Comparison of ENCODE assay signal across 27 cellular contexts in genomic region chr12:52314511-52314910, GRCh38. TPM values are rescaled to one million over a fixed set of nuclear protein-coding genes. Genes with fewer than 3 reads are reported as not detected.
DNase-seq lines count a peak whose midpoint lies in the region; ATAC-seq, FAIRE-seq and TF ChIP-seq lines count a peak whose summit lies in the region.
"Had no signal": no experiment of that assay in that cellular context is flagged by ENCODE, and none has a peak within 500 bp of the region (broad histone marks: within the 10 kb centered on the region; RNA-seq: fewer than 3 reads in every experiment).

No MANE protein-coding gene starts in this region.

- H3K9me3 ChIP-seq in HepG2 (ENCODE audit: low read length) (no peaks in the 10 kb centered on the region), right lobe of liver (no peaks in the 10 kb centered on the region)
- H3K9me3 ChIP-seq: A549; BE2C; BLaER1 treated with 17β-estradiol and CSF1 and Interleukin-3, amounts not matched to agents 10 nM and 100 nM had no signal

- CTCF ChIA-PET in HepG2 (lab: Yijun Ruan, JAX; ENCODE audit: low intra/inter-chr PET ratio, low total read pairs): no interaction called here

- intact Hi-C loops in HepG2 (cut with micrococcal nuclease; ENCODE audit: unreplicated experiment) (no loop called here), right lobe of liver (cut with DNase I) (no loop called here)
- intact Hi-C loops in activated T-helper 2 cell treated with anti-CD3 and anti-CD28 coated beads, Interferon-gamma antibody, Interleukin-2, Interleukin-4, amounts not matched to agents 10 μg/mL and 5 μg/mL and 100 μg/mL, durations not matched to agents 14 hours and 24 hours and 36 hours (cut with micrococcal nuclease): no loop called here

- H3K27ac ChIP-seq in HepG2 (ENCODE audit: extremely low read length, insufficient read depth, low read length): no peak overlapping the region
- H3K27ac ChIP-seq in right lobe of liver: no peak overlapping the region
- no peak overlapping the region for H3K27ac ChIP-seq in coronary artery
- H3K27ac ChIP-seq: BLaER1 treated with 17β-estradiol and CSF1 and Interleukin-3, amounts not matched to agents 10 nM and 100 nM had no signal

- H3K4me3 Mint-ChIP-seq in activated T-helper 2 cell treated with anti-CD3 and anti-CD28 coated beads, Interferon-gamma antibody, Interleukin-2, Interleukin-4, amounts not matched to agents 10 μg/mL and 5 μg/mL and 100 μg/mL, durations not matched to agents 14 hours and 24 hours and 36 hours (ENCODE audit: low read depth): no peak overlapping the region
- H3K4me3 Mint-ChIP-seq: CD14-positive monocyte; CD4-positive, alpha-beta T cell; CD8-positive, alpha-beta memory T cell had no signal

- H3K36me3 Mint-ChIP-seq in activated T-helper 2 cell treated with anti-CD3 and anti-CD28 coated beads, Interferon-gamma antibody, Interleukin-2, Interleukin-4, amounts not matched to agents 10 μg/mL and 5 μg/mL and 100 μg/mL, durations not matched to agents 14 hours and 24 hours and 36 hours (ENCODE audit: low read depth): no peaks in the 10 kb centered on the region
- H3K36me3 Mint-ChIP-seq: CD14-positive monocyte; CD8-positive, alpha-beta memory T cell had no signal

- no peak for TF ChIP-seq RAD21 in HepG2 (CRISPR knock-in tag; IDR thresholded peaks at IDR 0.05)

- no peaks in the 10 kb centered on the region for H3K36me3 ChIP-seq in HepG2 (replicated peaks in 1 of 2; ENCODE audit: control insufficient read depth in 1 of 2, insufficient read depth in 2 of 2, low read length in 2 of 2)
- no peaks in the 10 kb centered on the region for H3K36me3 ChIP-seq in right lobe of liver
- H3K36me3 ChIP-seq: BE2C; BLaER1 treated with 17β-estradiol and CSF1 and Interleukin-3, amounts not matched to agents 10 nM and 100 nM had no signal

- ATAC-seq in HepG2 (peak; percentile 28; the same call in 1 of the 3 replicates), right lobe of liver (no peak), GM21717 (IDR thresholded peaks at IDR 0.05; ENCODE audit: unreplicated experiment) (no peak)
- ATAC-seq: A549 had no signal

- no peak overlapping the region for H3K4me2 ChIP-seq in HepG2 (ENCODE audit: low read depth, low read length)
- H3K4me2 ChIP-seq: A549; BLaER1 treated with 17β-estradiol and CSF1 and Interleukin-3, amounts not matched to agents 10 nM and 100 nM had no signal

- in situ Hi-C loops in HepG2 (cut with HindIII; ENCODE audit: extremely low pct_ligation_motif_present, low pct_unique_long_range_greater_than_20kb): no loop called here

- POLR2A ChIA-PET in HepG2 (lab: Yijun Ruan, JAX): no interaction called here

- H3K4me1 ChIP-seq in HepG2 (ENCODE audit: insufficient read depth, low read length) (peaks cover 10% of the 10 kb centered on the region), right lobe of liver (no peaks in the 10 kb centered on the region)
- H3K4me1 ChIP-seq: BE2C had no signal

- H3K27ac Mint-ChIP-seq in activated T-helper 2 cell treated with anti-CD3 and anti-CD28 coated beads, Interferon-gamma antibody, Interleukin-2, Interleukin-4, amounts not matched to agents 10 μg/mL and 5 μg/mL and 100 μg/mL, durations not matched to agents 14 hours and 24 hours and 36 hours: no peak overlapping the region
- H3K27ac Mint-ChIP-seq: CD14-positive monocyte; CD4-positive, alpha-beta T cell had no signal

- no peaks in the 10 kb centered on the region for H4K20me1 ChIP-seq in HepG2 (ENCODE audit: insufficient read depth, low read length)
- H4K20me1 ChIP-seq: BLaER1 treated with 17β-estradiol and CSF1 and Interleukin-3, amounts not matched to agents 10 nM and 100 nM had no signal

- H3K27me3 ChIP-seq in HepG2 (ENCODE audit: control insufficient read depth in 1 of 2, insufficient read depth in 2 of 2, low read length in 2 of 2): peaks cover 6 to 36% of the 10 kb centered on the region in 2 experiments; a peak in 3 of 5 replicates
- no peaks in the 10 kb centered on the region for H3K27me3 ChIP-seq in right lobe of liver

- DNase-seq in HepG2 (ENCODE audit: low spot score): no peak
- DNase-seq in right lobe of liver: no peak
- peak; percentile 69 for DNase-seq in coronary artery (ENCODE audit: low spot score)
- peak; percentile 84 for DNase-seq in mesenteric fat pad (ENCODE audit: low spot score)
- DNase-seq in ureter (ENCODE audit: low spot score): peak; percentile 30
- no peak for DNase-seq in putamen (ENCODE audit: low spot score)
- no peak for DNase-seq in activated T-helper 2 cell treated with anti-CD3 and anti-CD28 coated beads, Interferon-gamma antibody, Interleukin-2, Interleukin-4, amounts not matched to agents 10 μg/mL and 5 μg/mL and 100 μg/mL, durations not matched to agents 14 hours and 24 hours and 36 hours (ENCODE audit: low spot score)
- DNase-seq: 8988T; ACHN; AML-193; BE2C; CD8-positive, alpha-beta memory T cell; DMS 273 treated with DMSO at 0.1 percent for 48 hours; DMS79; EL; GDM1; GOT3; HCEC 1CT had no signal

- no peak for TF ChIP-seq EP300 in HepG2 (IDR thresholded peaks at IDR 0.05; ENCODE audit: low read depth in 2 of 2, low read length in 2 of 2)
- no peak for TF ChIP-seq EP300 in HepG2 (CRISPR knock-in tag; IDR thresholded peaks at IDR 0.05; ENCODE audit: borderline replicate concordance)

- no TSS peak for BruUV-seq in HepG2 (replicated peaks; lab: Mats Ljungman, UMichigan)

- TF ChIP-seq CTCF in HepG2 (CRISPR knock-in tag; IDR thresholded peaks at IDR 0.05): no peak
- TF ChIP-seq CTCF in right lobe of liver (IDR thresholded peaks at IDR 0.05): no peak
- TF ChIP-seq CTCF in coronary artery (IDR thresholded peaks at IDR 0.05): no peak

- FAIRE-seq in HepG2 (lab: Jason Lieb, UNC): no peak
- FAIRE-seq: A549, D721Med, GM12878, GM19239, H54 had no signal

- H3K4me1 Mint-ChIP-seq in activated T-helper 2 cell treated with anti-CD3 and anti-CD28 coated beads, Interferon-gamma antibody, Interleukin-2, Interleukin-4, amounts not matched to agents 10 μg/mL and 5 μg/mL and 100 μg/mL, durations not matched to agents 14 hours and 24 hours and 36 hours (ENCODE audit: low read depth): no peaks in the 10 kb centered on the region
- H3K4me1 Mint-ChIP-seq: CD14-positive monocyte had no signal

- WGBS in HepG2 (ENCODE audit: low lambda C conversion rate): no CpG with 5 or more reads among the region's 13 CpGs
- 50% methylated on average over 3 of the region's 13 CpGs for WGBS in right lobe of liver (ENCODE audit: insufficient coverage, low coverage, low lambda C conversion rate, missing lambda C conversion rate)

- TF ChIP-seq POLR2A in HepG2 (IDR thresholded peaks at IDR 0.05; ENCODE audit: insufficient read depth in 1 of 2, low read depth in 2 of 2, low read length in 2 of 2) (no peak), right lobe of liver (IDR thresholded peaks at IDR 0.05) (no peak)

- H3K27me3 Mint-ChIP-seq in activated T-helper 2 cell treated with anti-CD3 and anti-CD28 coated beads, Interferon-gamma antibody, Interleukin-2, Interleukin-4, amounts not matched to agents 10 μg/mL and 5 μg/mL and 100 μg/mL, durations not matched to agents 14 hours and 24 hours and 36 hours (ENCODE audit: low read depth): peaks cover 35% of the 10 kb centered on the region

- no peak overlapping the region for H3K9ac ChIP-seq in HepG2 (ENCODE audit: insufficient read depth, low read depth, low read length)
- H3K9ac ChIP-seq: BLaER1 treated with 17β-estradiol and CSF1 and Interleukin-3, amounts not matched to agents 10 nM and 100 nM had no signal

- no peaks in the 10 kb centered on the region for H3K9me3 Mint-ChIP-seq in activated T-helper 2 cell treated with anti-CD3 and anti-CD28 coated beads, Interferon-gamma antibody, Interleukin-2, Interleukin-4, amounts not matched to agents 10 μg/mL and 5 μg/mL and 100 μg/mL, durations not matched to agents 14 hours and 24 hours and 36 hours
- H3K9me3 Mint-ChIP-seq: CD4-positive, alpha-beta T cell had no signal

- H3K4me3 ChIP-seq in HepG2 (replicated peaks in 1 of 3; ENCODE audit: insufficient read depth in 1 of 3, low read depth in 2 of 3, low read length in 3 of 3) (no peak overlapping the region), right lobe of liver (no peak overlapping the region), coronary artery (no peak overlapping the region)
- H3K4me3 ChIP-seq: A549; BLaER1 treated with 17β-estradiol and CSF1 and Interleukin-3, amounts not matched to agents 10 nM and 100 nM; GM12878 had no signal

- H3K79me2 ChIP-seq in HepG2 (ENCODE audit: insufficient read depth, low read length): no peaks in the 10 kb centered on the region

- no peak overlapping the region for H2AFZ ChIP-seq in HepG2 (ENCODE audit: low read length)

RNA-seq across cellular contexts. Expression of gene KRT83, which starts 6.7 kb away (rescaled TPM):
- total RNA-seq in HepG2 (2016; rRNA removed; fragmentation: Illumina TruSeq; extraction: Trizol) (not detected in 2 replicates), right lobe of liver (not detected), mesenteric fat pad (not detected), ureter (not detected)
- not detected in 2 replicates for total RNA-seq in HepG2 (2016; cell fraction: cytosol; rRNA removed; fragmentation: Illumina TruSeq; extraction: Trizol; ENCODE audit: low read depth)
- not detected in 2 replicates for total RNA-seq in HepG2 (2016; cell fraction: insoluble cytoplasmic fraction; rRNA removed; fragmentation: Illumina TruSeq; extraction: Trizol)
- total RNA-seq in HepG2 (2016; cell fraction: membrane; rRNA removed; fragmentation: Illumina TruSeq; extraction: Trizol): not detected in 2 replicates
- total RNA-seq in HepG2 (2016; cell fraction: nucleus; rRNA removed; fragmentation: Illumina TruSeq; extraction: Trizol): not detected in 2 replicates
- not detected in 2 replicates for polyA plus RNA-seq in HepG2 (2011; rRNA removed)
- polyA plus RNA-seq in HepG2 (2011; cell fraction: cytosol; rRNA removed): not detected in 2 replicates
- not detected in 2 replicates for polyA plus RNA-seq in HepG2 (2011; cell fraction: nucleus; rRNA removed)
- not detected in 2 replicates for polyA plus RNA-seq in HepG2 (2012)
- polyA plus RNA-seq in HepG2 (2016; cell fraction: cytosol; fragmentation: Illumina TruSeq; extraction: Trizol; ENCODE audit: low read depth): not detected in 2 replicates
- not detected in 2 replicates for polyA plus RNA-seq in HepG2 (2016; cell fraction: insoluble cytoplasmic fraction; fragmentation: Illumina TruSeq; extraction: Trizol; ENCODE audit: low read depth)
- not detected in 2 replicates for polyA plus RNA-seq in HepG2 (2016; cell fraction: membrane; fragmentation: Illumina TruSeq; extraction: Trizol; ENCODE audit: low read depth)
- polyA plus RNA-seq in HepG2 (2016; cell fraction: nucleus; fragmentation: Illumina TruSeq; extraction: Trizol; ENCODE audit: insufficient read depth, low read depth): not detected in 2 replicates
- polyA minus RNA-seq in HepG2 (2011; rRNA and poly(A)+ RNA removed; ENCODE audit: low replicate concordance): 0.98 TPM in 1 of 2 replicates, not detected in the other
- polyA minus RNA-seq in HepG2 (2011; cell fraction: cytosol; rRNA and poly(A)+ RNA removed): not detected in 2 replicates
- not detected in 2 replicates for polyA minus RNA-seq in HepG2 (2011; cell fraction: nucleus; rRNA and poly(A)+ RNA removed)
- not detected in 2 replicates for total RNA-seq in activated T-helper 2 cell treated with anti-CD3 and anti-CD28 coated beads, Interferon-gamma antibody, Interleukin-2, Interleukin-4, amounts not matched to agents 10 μg/mL and 5 μg/mL and 100 μg/mL, durations not matched to agents 14 hours and 24 hours and 36 hours
- total RNA-seq: CD4-positive, alpha-beta T cell; CD8-positive, alpha-beta memory T cell; GM12878 had no signal
- polyA plus RNA-seq: CD14-positive monocyte; CD8-positive, alpha-beta memory T cell; GM12878 had no signal

RNA-seq across cellular contexts. Expression of gene KRT81, which starts 23.2 kb away (rescaled TPM):
- total RNA-seq in HepG2 (2016; rRNA removed; fragmentation: Illumina TruSeq; extraction: Trizol) (not detected in 2 replicates), right lobe of liver (under 1 TPM in 1 of 6 experiments, not detected in 5; 0.13 TPM), mesenteric fat pad (not detected), ureter (not detected)
- not detected in 2 replicates for total RNA-seq in HepG2 (2016; cell fraction: cytosol; rRNA removed; fragmentation: Illumina TruSeq; extraction: Trizol; ENCODE audit: low read depth)
- total RNA-seq in HepG2 (2016; cell fraction: insoluble cytoplasmic fraction; rRNA removed; fragmentation: Illumina TruSeq; extraction: Trizol): not detected in 2 replicates
- total RNA-seq in HepG2 (2016; cell fraction: membrane; rRNA removed; fragmentation: Illumina TruSeq; extraction: Trizol): not detected in 2 replicates
- total RNA-seq in HepG2 (2016; cell fraction: nucleus; rRNA removed; fragmentation: Illumina TruSeq; extraction: Trizol): not detected in 2 replicates
- not detected in 2 replicates for polyA plus RNA-seq in HepG2 (2011; rRNA removed)
- 0.03 TPM in 1 of 2 replicates, not detected in the other for polyA plus RNA-seq in HepG2 (2011; cell fraction: cytosol; rRNA removed)
- polyA plus RNA-seq in HepG2 (2011; cell fraction: nucleus; rRNA removed): not detected in 2 replicates
- not detected in 2 replicates for polyA plus RNA-seq in HepG2 (2012)
- polyA plus RNA-seq in HepG2 (2016; cell fraction: cytosol; fragmentation: Illumina TruSeq; extraction: Trizol; ENCODE audit: low read depth): 0.08 TPM in 1 of 2 replicates, not detected in the other
- polyA plus RNA-seq in HepG2 (2016; cell fraction: insoluble cytoplasmic fraction; fragmentation: Illumina TruSeq; extraction: Trizol; ENCODE audit: low read depth): not detected in 2 replicates
- not detected in 2 replicates for polyA plus RNA-seq in HepG2 (2016; cell fraction: membrane; fragmentation: Illumina TruSeq; extraction: Trizol; ENCODE audit: low read depth)
- not detected in 2 replicates for polyA plus RNA-seq in HepG2 (2016; cell fraction: nucleus; fragmentation: Illumina TruSeq; extraction: Trizol; ENCODE audit: insufficient read depth, low read depth)
- polyA minus RNA-seq in HepG2 (2011; rRNA and poly(A)+ RNA removed; ENCODE audit: low replicate concordance): 0.23 TPM in 1 of 2 replicates, not detected in the other
- polyA minus RNA-seq in HepG2 (2011; cell fraction: cytosol; rRNA and poly(A)+ RNA removed): not detected in 2 replicates
- polyA minus RNA-seq in HepG2 (2011; cell fraction: nucleus; rRNA and poly(A)+ RNA removed): not detected in 2 replicates
- total RNA-seq in activated T-helper 2 cell treated with anti-CD3 and anti-CD28 coated beads, Interferon-gamma antibody, Interleukin-2, Interleukin-4, amounts not matched to agents 10 μg/mL and 5 μg/mL and 100 μg/mL, durations not matched to agents 14 hours and 24 hours and 36 hours: not detected in 2 replicates
- total RNA-seq: CD4-positive, alpha-beta T cell; CD8-positive, alpha-beta memory T cell had no signal
- polyA plus RNA-seq: CD14-positive monocyte; CD8-positive, alpha-beta memory T cell had no signal

RNA-seq across cellular contexts. Expression of gene KRT86, which starts 40.1 kb away (rescaled TPM):
- total RNA-seq in HepG2 (2016; rRNA removed; fragmentation: Illumina TruSeq; extraction: Trizol) (not detected in 2 replicates), right lobe of liver (not detected), mesenteric fat pad (not detected), ureter (0.62 TPM)
- not detected in 2 replicates for total RNA-seq in HepG2 (2016; cell fraction: cytosol; rRNA removed; fragmentation: Illumina TruSeq; extraction: Trizol; ENCODE audit: low read depth)
- not detected in 2 replicates for total RNA-seq in HepG2 (2016; cell fraction: insoluble cytoplasmic fraction; rRNA removed; fragmentation: Illumina TruSeq; extraction: Trizol)
- not detected in 2 replicates for total RNA-seq in HepG2 (2016; cell fraction: membrane; rRNA removed; fragmentation: Illumina TruSeq; extraction: Trizol)
- total RNA-seq in HepG2 (2016; cell fraction: nucleus; rRNA removed; fragmentation: Illumina TruSeq; extraction: Trizol): not detected in 2 replicates
- not detected in 2 replicates for polyA plus RNA-seq in HepG2 (2011; rRNA removed)
- polyA plus RNA-seq in HepG2 (2011; cell fraction: cytosol; rRNA removed): not detected in 2 replicates
- not detected in 2 replicates for polyA plus RNA-seq in HepG2 (2011; cell fraction: nucleus; rRNA removed)
- polyA plus RNA-seq in HepG2 (2012): not detected in 2 replicates
- polyA plus RNA-seq in HepG2 (2016; cell fraction: cytosol; fragmentation: Illumina TruSeq; extraction: Trizol; ENCODE audit: low read depth): not detected in 2 replicates
- polyA plus RNA-seq in HepG2 (2016; cell fraction: insoluble cytoplasmic fraction; fragmentation: Illumina TruSeq; extraction: Trizol; ENCODE audit: low read depth): not detected in 2 replicates
- not detected in 2 replicates for polyA plus RNA-seq in HepG2 (2016; cell fraction: membrane; fragmentation: Illumina TruSeq; extraction: Trizol; ENCODE audit: low read depth)
- not detected in 2 replicates for polyA plus RNA-seq in HepG2 (2016; cell fraction: nucleus; fragmentation: Illumina TruSeq; extraction: Trizol; ENCODE audit: insufficient read depth, low read depth)
- polyA minus RNA-seq in HepG2 (2011; rRNA and poly(A)+ RNA removed; ENCODE audit: low replicate concordance): 0.61 TPM in 1 of 2 replicates, not detected in the other
- not detected in 2 replicates for polyA minus RNA-seq in HepG2 (2011; cell fraction: cytosol; rRNA and poly(A)+ RNA removed)
- polyA minus RNA-seq in HepG2 (2011; cell fraction: nucleus; rRNA and poly(A)+ RNA removed): not detected in 2 replicates
- total RNA-seq in activated T-helper 2 cell treated with anti-CD3 and anti-CD28 coated beads, Interferon-gamma antibody, Interleukin-2, Interleukin-4, amounts not matched to agents 10 μg/mL and 5 μg/mL and 100 μg/mL, durations not matched to agents 14 hours and 24 hours and 36 hours: 0.28 and 0.34 TPM in 2 replicates
- total RNA-seq: CD4-positive, alpha-beta T cell had no signal
- polyA plus RNA-seq: CD14-positive monocyte; CD8-positive, alpha-beta memory T cell had no signal

RNA-seq across cellular contexts. Expression of gene KRT85, which starts 52.8 kb away (rescaled TPM):
- total RNA-seq in HepG2 (2016; rRNA removed; fragmentation: Illumina TruSeq; extraction: Trizol) (not detected in 2 replicates), right lobe of liver (not detected), mesenteric fat pad (not detected), ureter (not detected)
- total RNA-seq in HepG2 (2016; cell fraction: cytosol; rRNA removed; fragmentation: Illumina TruSeq; extraction: Trizol; ENCODE audit: low read depth): not detected in 2 replicates
- total RNA-seq in HepG2 (2016; cell fraction: insoluble cytoplasmic fraction; rRNA removed; fragmentation: Illumina TruSeq; extraction: Trizol): not detected in 2 replicates
- not detected in 2 replicates for total RNA-seq in HepG2 (2016; cell fraction: membrane; rRNA removed; fragmentation: Illumina TruSeq; extraction: Trizol)
- total RNA-seq in HepG2 (2016; cell fraction: nucleus; rRNA removed; fragmentation: Illumina TruSeq; extraction: Trizol): not detected in 2 replicates
- not detected in 2 replicates for polyA plus RNA-seq in HepG2 (2011; rRNA removed)
- polyA plus RNA-seq in HepG2 (2011; cell fraction: cytosol; rRNA removed): not detected in 2 replicates
- not detected in 2 replicates for polyA plus RNA-seq in HepG2 (2011; cell fraction: nucleus; rRNA removed)
- not detected in 2 replicates for polyA plus RNA-seq in HepG2 (2012)
- not detected in 2 replicates for polyA plus RNA-seq in HepG2 (2016; cell fraction: cytosol; fragmentation: Illumina TruSeq; extraction: Trizol; ENCODE audit: low read depth)
- polyA plus RNA-seq in HepG2 (2016; cell fraction: insoluble cytoplasmic fraction; fragmentation: Illumina TruSeq; extraction: Trizol; ENCODE audit: low read depth): not detected in 2 replicates
- polyA plus RNA-seq in HepG2 (2016; cell fraction: membrane; fragmentation: Illumina TruSeq; extraction: Trizol; ENCODE audit: low read depth): not detected in 2 replicates
- polyA plus RNA-seq in HepG2 (2016; cell fraction: nucleus; fragmentation: Illumina TruSeq; extraction: Trizol; ENCODE audit: insufficient read depth, low read depth): not detected in 2 replicates
- polyA minus RNA-seq in HepG2 (2011; rRNA and poly(A)+ RNA removed; ENCODE audit: low replicate concordance): not detected in 2 replicates
- polyA minus RNA-seq in HepG2 (2011; cell fraction: cytosol; rRNA and poly(A)+ RNA removed): not detected in 2 replicates
- not detected in 2 replicates for polyA minus RNA-seq in HepG2 (2011; cell fraction: nucleus; rRNA and poly(A)+ RNA removed)
- total RNA-seq in activated T-helper 2 cell treated with anti-CD3 and anti-CD28 coated beads, Interferon-gamma antibody, Interleukin-2, Interleukin-4, amounts not matched to agents 10 μg/mL and 5 μg/mL and 100 μg/mL, durations not matched to agents 14 hours and 24 hours and 36 hours: not detected in 2 replicates
- total RNA-seq: CD4-positive, alpha-beta T cell; CD8-positive, alpha-beta memory T cell had no signal
- polyA plus RNA-seq: CD14-positive monocyte; CD8-positive, alpha-beta memory T cell had no signal

Comparison
In these comparisons a context has a peak if more than half of its experiments do, and no peak if none do; other contexts are left out.
1. DNase-seq: peak in coronary artery (single experiment), mesenteric fat pad (single experiment) and ureter (single experiment); none in HepG2 (single experiment), right lobe of liver (0 of 3), putamen (single experiment) and activated T-helper 2 cell treated with anti-CD3 and anti-CD28 coated beads, Interferon-gamma antibody, Interleukin-2, Interleukin-4, amounts not matched to agents 10 μg/mL and 5 μg/mL and 100 μg/mL, durations not matched to agents 14 hours and 24 hours and 36 hours (single experiment).